In the genomic region with DNA sequence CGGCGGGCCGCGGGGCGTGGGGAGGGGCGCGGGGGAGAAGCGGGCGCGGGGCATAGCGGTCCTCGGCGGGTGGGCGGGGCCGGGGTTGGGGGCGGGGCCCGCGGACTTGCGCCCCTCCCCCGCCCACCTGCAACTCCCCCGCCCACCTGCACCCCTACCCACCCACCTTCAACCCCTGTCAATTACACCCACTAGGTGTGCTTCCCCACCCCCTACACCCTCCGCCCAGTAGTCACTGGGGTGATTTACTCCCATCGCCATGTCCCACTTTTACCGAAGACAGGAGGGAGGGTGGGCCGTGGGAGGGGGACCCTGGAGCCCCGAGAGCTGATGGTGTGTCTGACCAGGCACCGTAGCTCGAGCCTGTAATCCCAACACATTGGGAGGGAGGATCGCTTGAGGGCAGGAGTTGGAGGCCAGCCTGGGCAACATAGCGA, we compare ENCODE assay signal across 8 cellular contexts. TPM values are rescaled to one million over a fixed set of nuclear protein-coding genes. Genes with fewer than 3 reads are reported as not detected.
DNase-seq lines count a peak whose midpoint lies in the region; ATAC-seq and TF ChIP-seq lines count a peak whose summit lies in the region.

No MANE protein-coding gene starts in this region.

- H3K36me3 Mint-ChIP-seq in activated naive CD4-positive, alpha-beta T cell treated with anti-CD3 and anti-CD28 coated beads, Interleukin-2, amount 10 ng/mL, durations not matched to agents 7 days and 5 days: peaks cover 26% of the 10 kb centered on the region
- H3K36me3 Mint-ChIP-seq in activated CD4-positive, alpha-beta T cell treated with anti-CD3 and anti-CD28 coated beads, Interleukin-2, amount 10 ng/mL, durations not matched to agents 7 days and 5 days (ENCODE audit: low read depth): peaks cover 31% of the 10 kb centered on the region

- no peaks in the 10 kb centered on the region for H3K9me3 Mint-ChIP-seq in activated naive CD4-positive, alpha-beta T cell treated with anti-CD3 and anti-CD28 coated beads, Interleukin-2, amount 10 ng/mL, durations not matched to agents 7 days and 5 days
- H3K9me3 Mint-ChIP-seq in activated CD4-positive, alpha-beta T cell treated with anti-CD3 and anti-CD28 coated beads, Interleukin-2, amount 10 ng/mL, durations not matched to agents 7 days and 5 days: no peaks in the 10 kb centered on the region

- H3K27ac Mint-ChIP-seq in activated naive CD4-positive, alpha-beta T cell treated with anti-CD3 and anti-CD28 coated beads, Interleukin-2, amount 10 ng/mL, durations not matched to agents 7 days and 5 days: peak overlapping the region; percentile 69
- peak overlapping the region; percentile 68 for H3K27ac Mint-ChIP-seq in activated CD4-positive, alpha-beta T cell treated with anti-CD3 and anti-CD28 coated beads, Interleukin-2, amount 10 ng/mL, durations not matched to agents 7 days and 5 days

- H3K4me1 Mint-ChIP-seq in activated naive CD4-positive, alpha-beta T cell treated with anti-CD3 and anti-CD28 coated beads, Interleukin-2, amount 10 ng/mL, durations not matched to agents 7 days and 5 days: peaks cover 53% of the 10 kb centered on the region
- peaks cover 53% of the 10 kb centered on the region for H3K4me1 Mint-ChIP-seq in activated CD4-positive, alpha-beta T cell treated with anti-CD3 and anti-CD28 coated beads, Interleukin-2, amount 10 ng/mL, durations not matched to agents 7 days and 5 days

- H3K4me1 ChIP-seq in foreskin keratinocyte: no peaks in the 10 kb centered on the region
- no peaks in the 10 kb centered on the region for H3K4me1 ChIP-seq in prostate gland (replicated peaks)

- DNase-seq in activated naive CD4-positive, alpha-beta T cell treated with anti-CD3 and anti-CD28 coated beads, Interleukin-2, amount 10 ng/mL, durations not matched to agents 7 days and 5 days: no peak
- DNase-seq in activated naive CD4-positive, alpha-beta T cell treated with Interleukin-2 at 50 U/mL for 16 hours: no peak
- no peak for DNase-seq in activated CD4-positive, alpha-beta T cell treated with anti-CD3 and anti-CD28 coated beads, Interleukin-2, amount 10 ng/mL, durations not matched to agents 7 days and 5 days
- DNase-seq in foreskin keratinocyte (no peak), prostate gland (ENCODE audit: low spot score) (no peak), GM10248 (ENCODE audit: extremely low spot score) (no peak)

- TF ChIP-seq POLR2A in prostate gland (IDR thresholded peaks at IDR 0.05): no peak

- TF ChIP-seq CTCF in foreskin keratinocyte (conservative IDR thresholded peaks at IDR 0.05) (no peak), prostate gland (IDR thresholded peaks at IDR 0.05) (no peak), GM10248 (IDR thresholded peaks at IDR 0.05; ENCODE audit: control extremely low read depth, extremely low read depth, low read depth, missing control alignments) (no peak)

- no peaks in the 10 kb centered on the region for H3K36me3 ChIP-seq in prostate gland

- ATAC-seq in foreskin keratinocyte: peak; percentile 7
- no peak for ATAC-seq in HG02798 (IDR thresholded peaks at IDR 0.05; ENCODE audit: poor library complexity, unreplicated experiment)
- ATAC-seq in HG03196 (IDR thresholded peaks at IDR 0.05; ENCODE audit: unreplicated experiment): no peak

- POLR2A ChIA-PET in activated CD4-positive, alpha-beta T cell treated with anti-CD3 and anti-CD28 coated beads, Interleukin-2, amount 10 ng/mL, durations not matched to agents 7 days and 5 days (lab: Charles Lee): no interaction called here
- POLR2A ChIA-PET in GM10248 (lab: Yijun Ruan, JAX): interaction anchor here (0.5 to 2.5 kb wide), 10 partner anchors 13 to 1947 kb away, joined by 3 to 13 read pairs (median 4); no protein-coding TSS in a partner anchor

- CTCF ChIA-PET in activated naive CD4-positive, alpha-beta T cell treated with anti-CD3 and anti-CD28 coated beads, Interleukin-2, amount 10 ng/mL, durations not matched to agents 7 days and 5 days (lab: Charles Lee): interaction anchor here (0.5 kb wide), 1 partner anchor 412 kb away, joined by 5 read pairs; no protein-coding TSS in a partner anchor
- CTCF ChIA-PET in activated CD4-positive, alpha-beta T cell treated with anti-CD3 and anti-CD28 coated beads, Interleukin-2, amount 10 ng/mL, durations not matched to agents 7 days and 5 days (lab: Charles Lee): interaction anchor here (0.6 to 1.0 kb wide), 4 partner anchors 14 to 281 kb away, joined by 3 to 5 read pairs (median 3); no protein-coding TSS in a partner anchor
- CTCF ChIA-PET in GM10248 (lab: Yijun Ruan, JAX): interaction anchor here (1.0 kb wide), 1 partner anchor 34 kb away, joined by 3 read pairs; no protein-coding TSS in a partner anchor

- peaks cover 20% of the 10 kb centered on the region for H3K27me3 Mint-ChIP-seq in activated naive CD4-positive, alpha-beta T cell treated with anti-CD3 and anti-CD28 coated beads, Interleukin-2, amount 10 ng/mL, durations not matched to agents 7 days and 5 days
- peaks cover 4% of the 10 kb centered on the region for H3K27me3 Mint-ChIP-seq in activated CD4-positive, alpha-beta T cell treated with anti-CD3 and anti-CD28 coated beads, Interleukin-2, amount 10 ng/mL, durations not matched to agents 7 days and 5 days

- H3K27me3 ChIP-seq in foreskin keratinocyte (no peaks in the 10 kb centered on the region), prostate gland (replicated peaks; ENCODE audit: insufficient read depth) (no peaks in the 10 kb centered on the region)

- 4% methylated on average over 19 of the region's 30 CpGs for WGBS in prostate gland

- intact Hi-C loops in prostate gland (cut with DNase I): loop anchor here (2.0 kb wide), 1 partner anchor 36 kb away; no protein-coding TSS in a partner anchor

- peak overlapping the region; percentile 84 to 92 for H3K4me3 ChIP-seq in prostate gland

- no peaks in the 10 kb centered on the region for H3K9me3 ChIP-seq in prostate gland

- no peak overlapping the region for H3K27ac ChIP-seq in foreskin keratinocyte
- H3K27ac ChIP-seq in prostate gland: peak overlapping the region; percentile 86 to 96

- H3K4me3 Mint-ChIP-seq in activated naive CD4-positive, alpha-beta T cell treated with anti-CD3 and anti-CD28 coated beads, Interleukin-2, amount 10 ng/mL, durations not matched to agents 7 days and 5 days: peak overlapping the region; percentile 84
- peak overlapping the region; percentile 70 for H3K4me3 Mint-ChIP-seq in activated CD4-positive, alpha-beta T cell treated with anti-CD3 and anti-CD28 coated beads, Interleukin-2, amount 10 ng/mL, durations not matched to agents 7 days and 5 days

RNA-seq across cellular contexts. Expression of gene KCTD7, which starts 0.6 kb away (rescaled TPM):
- 10 to 100 TPM; 40.0 to 41.3 TPM for total RNA-seq in activated CD4-positive, alpha-beta T cell treated with anti-CD3 and anti-CD28 coated beads, Interleukin-2, amount 10 ng/mL, durations not matched to agents 7 days and 5 days
- total RNA-seq in foreskin keratinocyte (2.6 and 3.9 TPM in 2 replicates), prostate gland (10 to 100 TPM; 17.7 to 61.0 TPM)
- polyA plus RNA-seq in foreskin keratinocyte: 2.0 and 2.4 TPM in 2 replicates
